8 cellular contexts compared by ENCODE assay signal in the genomic region with DNA sequence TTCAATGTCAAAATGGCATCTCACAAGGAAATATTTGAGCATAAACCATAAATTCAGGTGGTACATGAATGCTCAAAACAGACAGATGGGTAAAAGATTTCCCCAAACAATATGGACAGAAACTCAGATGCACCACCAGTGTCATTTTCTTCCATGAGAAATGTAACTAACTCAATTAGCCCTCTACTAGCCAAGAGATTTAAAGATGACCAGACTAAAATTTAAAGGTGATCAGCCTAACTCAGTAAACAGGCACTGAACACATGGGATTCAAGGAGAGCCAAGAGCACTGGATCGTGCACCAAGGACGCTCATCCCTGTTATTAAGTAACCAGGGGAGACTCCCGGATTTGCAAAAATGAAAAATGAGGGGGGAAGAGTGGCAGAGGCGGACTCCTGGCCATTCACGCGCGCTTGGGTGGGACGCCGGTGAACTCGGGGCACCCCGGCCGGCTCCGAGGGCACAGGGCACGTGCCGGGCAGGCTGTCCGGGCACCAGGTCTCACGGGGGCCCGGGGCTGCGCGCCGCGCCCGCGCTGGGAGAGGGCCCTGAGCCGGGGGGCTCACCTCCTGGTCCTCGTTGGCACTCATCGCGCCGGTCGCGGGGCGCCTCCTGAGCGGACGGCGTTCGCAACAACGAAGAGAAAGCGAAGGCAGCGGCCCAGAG. TPM values are rescaled to one million over a fixed set of nuclear protein-coding genes. Genes with fewer than 3 reads are reported as not detected.
DNase-seq lines count a peak whose midpoint lies in the region; ATAC-seq and TF ChIP-seq lines count a peak whose summit lies in the region.

No MANE protein-coding gene starts in this region.

- H3K27ac ChIP-seq in DOHH2 (ENCODE audit: low read depth, low read length) (no peak overlapping the region), left ventricle myocardium inferior (replicated peaks) (peak overlapping the region; percentile 95), rectal smooth muscle tissue (ENCODE audit: low read depth, low read length) (peak overlapping the region; percentile 94)

- DNase-seq in NCI-H2227 (lab: John Stamatoyannopoulos, UW; ENCODE audit: unreplicated experiment) = peak; percentile 6
- DNase-seq in activated naive CD4-positive, alpha-beta T cell treated with anti-CD3 and anti-CD28 coated beads, Interleukin-2, amount 50 U/mL, for 72 hours (ENCODE audit: low spot score in 2 of 2) = peak in 1 of 2 donors; percentile 24
- peak; percentile 32 for DNase-seq in left ventricle myocardium inferior
- DNase-seq in KG1 (lab: John Stamatoyannopoulos, UW) = no peak
- DNase-seq in HuH-7 (ENCODE audit: low spot score) = no peak

- ATAC-seq in GM21619 (IDR thresholded peaks at IDR 0.05; ENCODE audit: unreplicated experiment) = peak; percentile 25
- no peak for ATAC-seq in activated naive CD4-positive, alpha-beta T cell treated with anti-CD3 and anti-CD28 coated beads, Interleukin-2, amount 50 U/mL, for 72 hours

- peak overlapping the region; percentile 90 for H3K4me3 ChIP-seq in DOHH2 (ENCODE audit: low read length)
- H3K4me3 ChIP-seq in left ventricle myocardium inferior = peak overlapping the region; percentile 94
- H3K4me3 ChIP-seq in rectal smooth muscle tissue (ENCODE audit: low read length) = peak overlapping the region; percentile 67

- peak overlapping the region; percentile 46 for H3K9ac ChIP-seq in rectal smooth muscle tissue (ENCODE audit: low read length)

- intact Hi-C loops in left ventricle myocardium inferior (cut with micrococcal nuclease) = no loop called here

- no peaks in the 10 kb centered on the region for H4K20me1 ChIP-seq in DOHH2 (ENCODE audit: control insufficient read depth, insufficient read depth, low read depth, low read length)

- H3K27me3 ChIP-seq in DOHH2 (ENCODE audit: control insufficient read depth, low read length) (no peaks in the 10 kb centered on the region), left ventricle myocardium inferior (ENCODE audit: low read depth) (no peaks in the 10 kb centered on the region), rectal smooth muscle tissue (ENCODE audit: control insufficient read depth, insufficient read depth, low read length) (no peaks in the 10 kb centered on the region)

- H3K9me3 ChIP-seq in DOHH2 (ENCODE audit: control insufficient read depth, insufficient read depth, low read length) = no peaks in the 10 kb centered on the region
- no peaks in the 10 kb centered on the region for H3K9me3 ChIP-seq in left ventricle myocardium inferior (replicated peaks)

- H3K4me1 ChIP-seq in DOHH2 (ENCODE audit: control insufficient read depth, low read length) (peaks cover 24% of the 10 kb centered on the region), left ventricle myocardium inferior (peaks cover 36% of the 10 kb centered on the region), rectal smooth muscle tissue (ENCODE audit: control insufficient read depth, insufficient read depth, low read length) (peaks cover 5% of the 10 kb centered on the region)

- no peaks in the 10 kb centered on the region for H3K9me2 ChIP-seq in DOHH2 (replicated peaks; ENCODE audit: control insufficient read depth, low read length)

- H3K27ac Mint-ChIP-seq in activated naive CD4-positive, alpha-beta T cell treated with anti-CD3 and anti-CD28 coated beads, Interleukin-2, amount 50 U/mL, for 72 hours = peak overlapping the region; percentile 91 to 99

- peak overlapping the region; percentile 92 for H3K4me2 ChIP-seq in DOHH2 (ENCODE audit: low read length)

- H3K9me3 Mint-ChIP-seq in activated naive CD4-positive, alpha-beta T cell treated with anti-CD3 and anti-CD28 coated beads, Interleukin-2, amount 50 U/mL, for 72 hours = no peaks in the 10 kb centered on the region

- H3K36me3 Mint-ChIP-seq in activated naive CD4-positive, alpha-beta T cell treated with anti-CD3 and anti-CD28 coated beads, Interleukin-2, amount 50 U/mL, for 72 hours = peaks cover 5% of the 10 kb centered on the region in 2 donors

- H3K36me3 ChIP-seq in DOHH2 (ENCODE audit: control insufficient read depth, low read length) (peaks cover 23% of the 10 kb centered on the region), left ventricle myocardium inferior (peaks cover 20% of the 10 kb centered on the region), rectal smooth muscle tissue (ENCODE audit: control insufficient read depth, insufficient read depth, low read length) (no peaks in the 10 kb centered on the region)

- no peaks in the 10 kb centered on the region for H3F3A ChIP-seq in DOHH2 (ENCODE audit: control insufficient read depth, insufficient read depth)

- TF ChIP-seq CTCF in DOHH2 (IDR thresholded peaks at IDR 0.05; ENCODE audit: low read depth, low read length, poor library complexity, severe bottlenecking) (no peak), left ventricle myocardium inferior (IDR thresholded peaks at IDR 0.05; ENCODE audit: borderline replicate concordance) (no peak)

- H3K79me2 ChIP-seq in DOHH2 (ENCODE audit: control insufficient read depth, low read length) = peaks cover 63% of the 10 kb centered on the region

RNA-seq across cellular contexts. Expression of a gene that starts 0.5 kb away (rescaled TPM):
- 10 to 100 TPM; 14.2 to 16.7 TPM for total RNA-seq in activated naive CD4-positive, alpha-beta T cell treated with anti-CD3 and anti-CD28 coated beads, Interleukin-2, amount 50 U/mL, for 72 hours
- 18.0 TPM for total RNA-seq in left ventricle myocardium inferior

RNA-seq across cellular contexts. Expression of a gene that starts 0.6 kb away (rescaled TPM):
- total RNA-seq in activated naive CD4-positive, alpha-beta T cell treated with anti-CD3 and anti-CD28 coated beads, Interleukin-2, amount 50 U/mL, for 72 hours = 10 to 100 TPM; 31.5 to 37.2 TPM
- 20.5 TPM for total RNA-seq in left ventricle myocardium inferior

Comparison
In these comparisons a context has a peak if more than half of its experiments do, and no peak if none do; other contexts are left out.
1. DNase-seq: peak in NCI-H2227 (single experiment) and left ventricle myocardium inferior (single experiment); none in KG1 (single experiment) and HuH-7 (single experiment).
2. Peak in every context shown above with its lines, with median percentiles within 50 percentile points of each other: H3K4me3 ChIP-seq.